In genomic region chr9:109182940-109183798, GRCh38 we compare ENCODE assay signal across 1 cellular context.
TF ChIP-seq lines count a peak whose summit lies in the region.

No MANE protein-coding gene starts in this region.

TF ChIP-seq in HepG2, 621 proteins besides CTCF, POLR2A, EP300 and RAD21 (continued from another document and continues in another):
- TF ChIP-seq STAT6 (CRISPR knock-in tag; IDR thresholded peaks at IDR 0.05; ENCODE audit: borderline replicate concordance) (0 out of 2 replicates have a peak, but pooled peaks have one; percentile 70), NFAT5 (CRISPR knock-in tag; IDR thresholded peaks at IDR 0.05) (no peak), KMT2B (CRISPR knock-in tag; IDR thresholded peaks at IDR 0.05) (no peak), ZNF547 (CRISPR knock-in tag; IDR thresholded peaks at IDR 0.05) (no peak), ZNF503 (CRISPR knock-in tag; IDR thresholded peaks at IDR 0.05) (0 out of 2 replicates have a peak, but pooled peaks have one; percentile 13), MXD4 (CRISPR knock-in tag; IDR thresholded peaks at IDR 0.05) (0 out of 2 replicates have a peak, but pooled peaks have one; percentile 2), SOX6 (IDR thresholded peaks at IDR 0.05) (no peak), SOX6 (CRISPR knock-in tag; IDR thresholded peaks at IDR 0.05) (0 out of 2 replicates have a peak, but pooled peaks have one; percentile 3), ZNF501 (CRISPR knock-in tag; IDR thresholded peaks at IDR 0.05) (peak; percentile 47; the same call in 1 of the 2 replicates), ZSCAN12 (CRISPR knock-in tag; IDR thresholded peaks at IDR 0.05) (no peak), ISX (CRISPR knock-in tag; conservative IDR thresholded peaks at IDR 0.05) (no peak), ZNF7 (CRISPR knock-in tag; IDR thresholded peaks at IDR 0.05) (no peak), MAF1 (CRISPR knock-in tag; IDR thresholded peaks at IDR 0.05; ENCODE audit: borderline replicate concordance) (no peak), ZBTB38 (CRISPR knock-in tag; IDR thresholded peaks at IDR 0.05) (0 out of 2 replicates have a peak, but pooled peaks have one; percentile 4), ZBTB7B (CRISPR knock-in tag; IDR thresholded peaks at IDR 0.05) (peak; percentile 45; the same call in 1 of the 2 replicates), NR0B2 (CRISPR knock-in tag; IDR thresholded peaks at IDR 0.05) (no peak), ZGPAT (CRISPR knock-in tag; IDR thresholded peaks at IDR 0.05) (0 out of 2 replicates have a peak, but pooled peaks have one; percentile 41), THAP9 (CRISPR knock-in tag; IDR thresholded peaks at IDR 0.05; ENCODE audit: borderline replicate concordance) (peak; percentile 7; the same call in 1 of the 2 replicates), ZNF576 (CRISPR knock-in tag; IDR thresholded peaks at IDR 0.05) (no peak), ZNF800 (CRISPR knock-in tag; IDR thresholded peaks at IDR 0.05) (no peak; the same call in 1 of the 2 replicates), ZSCAN22 (CRISPR knock-in tag; IDR thresholded peaks at IDR 0.05) (no peak), SYNCRIP (IDR thresholded peaks at IDR 0.05; ENCODE audit: insufficient read depth, low read depth, low read length) (no peak), RORA (CRISPR knock-in tag; IDR thresholded peaks at IDR 0.05) (no peak), ZNF607 (CRISPR knock-in tag; IDR thresholded peaks at IDR 0.05; ENCODE audit: borderline replicate concordance) (no peak), ATF7-NPFF (CRISPR knock-in tag; IDR thresholded peaks at IDR 0.05; ENCODE audit: low read depth) (no peak), PPARG (CRISPR knock-in tag; conservative IDR thresholded peaks at IDR 0.05) (0 out of 2 replicates have a peak, but pooled peaks have one; percentile 5), HNF1B (CRISPR knock-in tag; IDR thresholded peaks at IDR 0.05) (peak; percentile 61; the same call in 1 of the 2 replicates), DNMT1 (CRISPR knock-in tag; IDR thresholded peaks at IDR 0.05) (no peak), TCF12 (IDR thresholded peaks at IDR 0.05) (no peak), TCF12 (CRISPR knock-in tag; IDR thresholded peaks at IDR 0.05) (no peak), ZNF20 (CRISPR knock-in tag; IDR thresholded peaks at IDR 0.05) (no peak), SALL1 (CRISPR knock-in tag; IDR thresholded peaks at IDR 0.05) (peak; percentile 25; the same call in 1 of the 2 replicates), PBX2 (CRISPR knock-in tag; IDR thresholded peaks at IDR 0.05) (no peak), PATZ1 (CRISPR knock-in tag; IDR thresholded peaks at IDR 0.05) (peak; percentile 41)
